Comparison of ENCODE assay signal across 26 cellular contexts in genomic region chr6:31317036-31317435, GRCh38.
"Had no signal": no experiment of that assay in that cellular context is flagged by ENCODE, and none has a peak within 500 bp of the region (broad histone marks: within the 10 kb centered on the region; RNA-seq: fewer than 3 reads in every experiment).

No MANE protein-coding gene starts in this region.

- H3K27ac ChIP-seq: brain microvascular endothelial cell, epithelial cell of prostate, esophagus squamous epithelium, gastroesophageal sphincter, WERI-Rb-1 had no signal

- H3K9me3 ChIP-seq: esophagus squamous epithelium, gastroesophageal sphincter had no signal

- DNase-seq: activated B cell treated with CpG ODN at 0.5 μM for 24 hours; activated CD4-positive, alpha-beta T cell treated with anti-CD3 and anti-CD28 coated beads for 48 hours; activated CD4-positive, alpha-beta T cell treated with anti-CD3 and anti-CD28 coated beads, Interleukin-2, amount 50 U/mL, for 1 hour; activated CD4-positive, alpha-beta T cell treated with anti-CD3 and anti-CD28 coated beads, Interleukin-2, amount 50 U/mL, for 48 hours; activated CD8-positive, alpha-beta memory T cell treated with anti-CD3 and anti-CD28 coated beads for 24 hours; activated CD8-positive, alpha-beta T cell treated with anti-CD3 and anti-CD28 coated beads for 36 hours; activated effector memory CD4-positive, alpha-beta T cell treated with Interleukin-2 at 50 U/mL for 16 hours; activated gamma-delta T cell treated with Interleukin-2 at 50 U/mL for 16 hours; activated naive CD4-positive, alpha-beta T cell treated with anti-CD3 and anti-CD28 coated beads, Interleukin-2, amount 50 U/mL, for 16 hours; activated naive CD4-positive, alpha-beta T cell treated with Interleukin-2 at 50 U/mL for 16 hours; activated T-cell treated with anti-CD3 and anti-CD28 coated beads, Interleukin-2, amount 50 U/mL, for 4 hours; amniotic stem cell; anterior cingulate cortex; brain microvascular endothelial cell; cortex of kidney; dermis blood vessel endothelial cell; effector CD8-positive, alpha-beta T cell; esophagus squamous epithelium; foreskin melanocyte; hippocampal formation; T1000; WERI-Rb-1 had no signal

- ATAC-seq: activated CD4-positive, CD25-positive, alpha-beta regulatory T cell treated with anti-CD3 and anti-CD28 coated beads, Interleukin-2, amount 50 U/mL, for 24 hours; activated CD8-positive, alpha-beta T cell treated with anti-CD3 and anti-CD28 coated beads for 36 hours; activated T-cell treated with anti-CD3 and anti-CD28 coated beads, Interleukin-2, amount 50 U/mL, for 4 hours; activated T-helper 17 cell treated with anti-CD3 and anti-CD28 coated beads, Interleukin-2, amount 50 U/mL, for 72 hours; gastroesophageal sphincter had no signal

- H3K4me3 ChIP-seq: esophagus squamous epithelium, gastroesophageal sphincter had no signal

- H3K4me1 ChIP-seq: esophagus squamous epithelium, gastroesophageal sphincter had no signal

- H3K36me3 ChIP-seq: brain microvascular endothelial cell, esophagus squamous epithelium, gastroesophageal sphincter, WERI-Rb-1 had no signal

- H3K27me3 ChIP-seq: gastroesophageal sphincter had no signal
